Comparison of ENCODE assay signal across 11 cellular contexts in the genomic region with DNA sequence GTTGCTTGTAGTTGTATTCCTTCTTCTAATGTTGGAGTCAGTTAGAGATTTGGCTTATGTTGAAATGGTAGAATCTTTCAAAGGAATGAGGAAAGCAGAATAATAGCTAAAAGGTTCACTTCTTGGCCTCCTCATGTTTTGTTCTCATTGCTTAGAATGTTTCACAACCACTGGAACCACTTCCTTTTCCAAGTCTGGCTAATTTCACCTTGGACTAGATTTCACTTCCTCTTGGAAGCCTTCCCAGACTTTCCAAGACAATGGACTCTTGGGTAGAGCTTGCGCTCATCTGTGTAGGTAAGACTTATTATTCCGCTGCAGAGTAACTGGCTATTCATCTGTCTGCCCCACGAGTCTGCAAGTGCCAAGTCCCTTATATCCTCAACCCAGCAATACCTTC. TPM values are rescaled to one million over a fixed set of nuclear protein-coding genes. Genes with fewer than 3 reads are reported as not detected.
DNase-seq lines count a peak whose midpoint lies in the region; ATAC-seq, FAIRE-seq and TF ChIP-seq lines count a peak whose summit lies in the region.
"Had no signal": no experiment of that assay in that cellular context is flagged by ENCODE, and none has a peak within 500 bp of the region (broad histone marks: within the 10 kb centered on the region; RNA-seq: fewer than 3 reads in every experiment).

No MANE protein-coding gene starts in this region.

- H3K9me3 ChIP-seq in sigmoid colon, result no peaks in the 10 kb centered on the region
- no peaks in the 10 kb centered on the region for H3K9me3 ChIP-seq in kidney (ENCODE audit: control insufficient read depth in 1 of 2, low read length in 2 of 2)

- H3K4me3 ChIP-seq in sigmoid colon (no peak overlapping the region), kidney (ENCODE audit: low read length in 2 of 2) (no peak overlapping the region)

- H3K4me1 Mint-ChIP-seq in stimulated activated effector memory CD8-positive, alpha-beta T cell treated with anti-CD3 and anti-CD28 coated beads, Interleukin-12 subunit alpha, Interleukin-12 subunit beta, amount 100 ng/mL, for 72 hours, result no peaks in the 10 kb centered on the region

- H3K4me3 Mint-ChIP-seq in stimulated activated effector memory CD8-positive, alpha-beta T cell treated with anti-CD3 and anti-CD28 coated beads, Interleukin-12 subunit alpha, Interleukin-12 subunit beta, amount 100 ng/mL, for 72 hours, result no peak overlapping the region

- H3K27ac Mint-ChIP-seq in stimulated activated effector memory CD8-positive, alpha-beta T cell treated with anti-CD3 and anti-CD28 coated beads, Interleukin-12 subunit alpha, Interleukin-12 subunit beta, amount 100 ng/mL, for 72 hours, result no peak overlapping the region
- H3K27ac Mint-ChIP-seq in activated naive CD4-positive, alpha-beta T cell treated with anti-CD3 and anti-CD28 coated beads, Interleukin-2, amount 50 U/mL, for 72 hours, result no peak overlapping the region

- intact Hi-C loops in sigmoid colon (cut with DNase I) (no loop called here), kidney (cut with DNase I) (no loop called here)

- no peak for TF ChIP-seq EP300 in sigmoid colon (IDR thresholded peaks at IDR 0.05)

- DNase-seq in HT1080 (ENCODE audit: low read depth), result peak; percentile 84
- DNase-seq in amniotic epithelial cell (ENCODE audit: low read depth), result peak; percentile 88
- peak; percentile 33 for DNase-seq in globus pallidus (ENCODE audit: low spot score)
- DNase-seq in sigmoid colon, result no peak
- no peak for DNase-seq in UCSD-AML1 (lab: John Stamatoyannopoulos, UW; ENCODE audit: unreplicated experiment)
- DNase-seq in kidney, result no peak
- DNase-seq in stimulated activated effector memory CD8-positive, alpha-beta T cell treated with anti-CD3 and anti-CD28 coated beads, Interleukin-12 subunit alpha, Interleukin-12 subunit beta, amount 100 ng/mL, for 72 hours (ENCODE audit: low spot score in 2 of 2), result no peak
- no peak for DNase-seq in activated naive CD4-positive, alpha-beta T cell treated with anti-CD3 and anti-CD28 coated beads, Interleukin-2, amount 50 U/mL, for 72 hours (ENCODE audit: low spot score in 2 of 2)
- DNase-seq: NCI-H1048, WERI-Rb-1 had no signal

- TF ChIP-seq CTCF in sigmoid colon (IDR thresholded peaks at IDR 0.05), result no peak
- no peak for TF ChIP-seq CTCF in kidney (IDR thresholded peaks at IDR 0.05; ENCODE audit: borderline replicate concordance, extremely low read depth, insufficient read depth)

- H3K36me3 Mint-ChIP-seq in stimulated activated effector memory CD8-positive, alpha-beta T cell treated with anti-CD3 and anti-CD28 coated beads, Interleukin-12 subunit alpha, Interleukin-12 subunit beta, amount 100 ng/mL, for 72 hours, result no peaks in the 10 kb centered on the region
- H3K36me3 Mint-ChIP-seq in activated naive CD4-positive, alpha-beta T cell treated with anti-CD3 and anti-CD28 coated beads, Interleukin-2, amount 50 U/mL, for 72 hours, result no peaks in the 10 kb centered on the region

- H3K36me3 ChIP-seq in sigmoid colon (no peaks in the 10 kb centered on the region), kidney (ENCODE audit: control insufficient read depth in 1 of 2, insufficient read depth in 2 of 2, low read length in 2 of 2) (no peaks in the 10 kb centered on the region)
- H3K36me3 ChIP-seq: WERI-Rb-1 had no signal

- ATAC-seq in stimulated activated effector memory CD8-positive, alpha-beta T cell treated with anti-CD3 and anti-CD28 coated beads, Interleukin-12 subunit alpha, Interleukin-12 subunit beta, amount 100 ng/mL, for 72 hours, result no peak
- no peak for ATAC-seq in activated naive CD4-positive, alpha-beta T cell treated with anti-CD3 and anti-CD28 coated beads, Interleukin-2, amount 50 U/mL, for 72 hours

- H3K27ac ChIP-seq in sigmoid colon (peak overlapping the region in 3 of 4 donors; percentile 3 to 23 (median 15)), kidney (ENCODE audit: low read depth in 2 of 2, low read length in 2 of 2) (no peak overlapping the region)
- H3K27ac ChIP-seq: WERI-Rb-1 had no signal

- no peak overlapping the region for H3K9ac ChIP-seq in kidney (ENCODE audit: low read length in 2 of 2)

- no peaks in the 10 kb centered on the region for H3K27me3 ChIP-seq in sigmoid colon

- TF ChIP-seq POLR2A in sigmoid colon (IDR thresholded peaks at IDR 0.05), result no peak

- no peak for FAIRE-seq in kidney (lab: Jason Lieb, UNC)
- FAIRE-seq: H54 had no signal

- H3K9me3 Mint-ChIP-seq in stimulated activated effector memory CD8-positive, alpha-beta T cell treated with anti-CD3 and anti-CD28 coated beads, Interleukin-12 subunit alpha, Interleukin-12 subunit beta, amount 100 ng/mL, for 72 hours, result no peaks in the 10 kb centered on the region
- no peaks in the 10 kb centered on the region for H3K9me3 Mint-ChIP-seq in activated naive CD4-positive, alpha-beta T cell treated with anti-CD3 and anti-CD28 coated beads, Interleukin-2, amount 50 U/mL, for 72 hours

- WGBS in sigmoid colon, 2 donors, result 19 to 65% methylated on average over 3 of the region's 3 CpGs

- peaks cover 0 to 8% (median 0%) of the 10 kb centered on the region in 4 donors for H3K4me1 ChIP-seq in sigmoid colon
- H3K4me1 ChIP-seq in kidney (ENCODE audit: control insufficient read depth in 1 of 2, insufficient read depth in 1 of 2, low read depth in 1 of 2, low read length in 2 of 2), result peaks cover 0 to 5% of the 10 kb centered on the region in 2 donors

RNA-seq across cellular contexts. Expression of a gene that starts 8.3 kb away (rescaled TPM):
- total RNA-seq in HT1080 (2014; rRNA removed; shearing (Covaris generic)), result 2.2 and 3.3 TPM in 2 replicates
- polyA plus RNA-seq in HT1080 (2015; cell fraction: cytosol; rRNA removed), result 2.1 and 2.6 TPM in 2 replicates
- 4.3 and 4.6 TPM in 2 replicates for polyA plus RNA-seq in HT1080 (2015; cell fraction: nucleus; rRNA removed)
- total RNA-seq in sigmoid colon (10 to 100 TPM in 1 of 4 donors, 1 to 10 TPM in 3; 1.8 to 13.0 (median 2.5) TPM), kidney (11.6 TPM)
- polyA plus RNA-seq in sigmoid colon (1 to 10 TPM; 2.6 to 6.6 (median 4.4) TPM), kidney (ENCODE audit: insufficient read depth, low read depth, low replicate concordance) (5.9 TPM)
- total RNA-seq in activated naive CD4-positive, alpha-beta T cell treated with anti-CD3 and anti-CD28 coated beads, Interleukin-2, amount 50 U/mL, for 72 hours, result under 1 TPM; 0.21 to 0.30 TPM

RNA-seq across cellular contexts. Expression of a gene that starts 21.3 kb away (rescaled TPM):
- 10.9 and 19.0 TPM in 2 replicates for total RNA-seq in HT1080 (2014; rRNA removed; shearing (Covaris generic))
- 19.8 and 22.6 TPM in 2 replicates for polyA plus RNA-seq in HT1080 (2015; cell fraction: cytosol; rRNA removed)
- polyA plus RNA-seq in HT1080 (2015; cell fraction: nucleus; rRNA removed), result 14.7 and 14.9 TPM in 2 replicates
- total RNA-seq in sigmoid colon (10 to 100 TPM; 57.7 to 92.7 (median 78.0) TPM), kidney (43.9 TPM)
- polyA plus RNA-seq in sigmoid colon (10 to 100 TPM in 1 of 3 donors, 1 to 10 TPM in 2; 3.7 to 11.8 (median 5.4) TPM), kidney (ENCODE audit: insufficient read depth, low read depth, low replicate concordance) (30.7 TPM)
- 10 to 100 TPM; 10.5 to 12.1 TPM for total RNA-seq in activated naive CD4-positive, alpha-beta T cell treated with anti-CD3 and anti-CD28 coated beads, Interleukin-2, amount 50 U/mL, for 72 hours

RNA-seq across cellular contexts. Expression of a gene that starts 39.2 kb away (rescaled TPM):
- total RNA-seq in HT1080 (2014; rRNA removed; shearing (Covaris generic)), result 0.07 TPM in 1 of 2 replicates, not detected in the other
- polyA plus RNA-seq in HT1080 (2015; cell fraction: cytosol; rRNA removed), result not detected in 2 replicates
- polyA plus RNA-seq in HT1080 (2015; cell fraction: nucleus; rRNA removed), result 0.19 and 0.32 TPM in 2 replicates
- total RNA-seq in sigmoid colon, result 1 to 10 TPM in 1 of 4 donors, under 1 TPM in 3; 0.36 to 3.9 (median 0.75) TPM
- polyA plus RNA-seq in sigmoid colon, result 1 to 10 TPM; 1.6 to 3.5 (median 1.8) TPM
- 0.44 TPM for total RNA-seq in kidney
- polyA plus RNA-seq in kidney (ENCODE audit: insufficient read depth, low read depth, low replicate concordance), result 0.45 TPM
- total RNA-seq in activated naive CD4-positive, alpha-beta T cell treated with anti-CD3 and anti-CD28 coated beads, Interleukin-2, amount 50 U/mL, for 72 hours, result under 1 TPM; 0.07 to 0.19 TPM

Comparison
In these comparisons a context has a peak if more than half of its experiments do, and no peak if none do; other contexts are left out.
1. DNase-seq: peak in HT1080 (single experiment), amniotic epithelial cell (single experiment) and globus pallidus (single experiment); none in sigmoid colon (single experiment), UCSD-AML1 (single experiment), kidney (single experiment), stimulated activated effector memory CD8-positive, alpha-beta T cell treated with anti-CD3 and anti-CD28 coated beads, Interleukin-12 subunit alpha, Interleukin-12 subunit beta, amount 100 ng/mL, for 72 hours (0 of 2) and activated naive CD4-positive, alpha-beta T cell treated with anti-CD3 and anti-CD28 coated beads, Interleukin-2, amount 50 U/mL, for 72 hours (0 of 2).
2. H3K27ac ChIP-seq: peak in sigmoid colon (3 of 4); none in kidney (0 of 2).